ENCODE assay signal across 4 cellular contexts in genomic region chr22:17981497-17981896, GRCh38.
TF ChIP-seq lines count a peak whose summit lies in the region.

No MANE protein-coding gene starts in this region.

TF ChIP-seq in SK-N-SH, 30 proteins besides CTCF, POLR2A, EP300 and RAD21:
- TF ChIP-seq GABPA (IDR thresholded peaks at IDR 0.05; ENCODE audit: low read depth) (no peak), POLR2AphosphoS5 (IDR thresholded peaks at IDR 0.05; ENCODE audit: low read depth, low read length) (no peak), GATA2 (CRISPR knock-in tag; IDR thresholded peaks at IDR 0.05) (no peak), ELF1 (IDR thresholded peaks at IDR 0.05) (no peak), MXI1 (IDR thresholded peaks at IDR 0.05; ENCODE audit: low read depth, low read length) (no peak), EZH2phosphoT487 (IDR thresholded peaks at IDR 0.05; ENCODE audit: borderline replicate concordance, low read depth) (no peak), YY1 (IDR thresholded peaks at IDR 0.05; ENCODE audit: low read depth) (no peak)

TF ChIP-seq in SK-N-SH treated with all-trans-retinoic acid at 6 μM for 48 hours, 23 proteins besides CTCF, POLR2A, EP300 and RAD21:
- TF ChIP-seq TCF4 (CRISPR knock-in tag; IDR thresholded peaks at IDR 0.05; ENCODE audit: borderline replicate concordance): no peak
- no peak for TF ChIP-seq RARB (CRISPR knock-in tag; IDR thresholded peaks at IDR 0.05)
- TF ChIP-seq ZNF70 (CRISPR knock-in tag; IDR thresholded peaks at IDR 0.05): no peak
- no peak for TF ChIP-seq ZNF8 (CRISPR knock-in tag; IDR thresholded peaks at IDR 0.05)
- no peak for TF ChIP-seq ESRRG (CRISPR knock-in tag; IDR thresholded peaks at IDR 0.05)
- no peak for TF ChIP-seq BACH2 (CRISPR knock-in tag; IDR thresholded peaks at IDR 0.05; ENCODE audit: borderline replicate concordance)
- no peak for TF ChIP-seq SNAI2 (CRISPR knock-in tag; IDR thresholded peaks at IDR 0.05)
- TF ChIP-seq CSRNP3 (CRISPR knock-in tag; IDR thresholded peaks at IDR 0.05): no peak

TF ChIP-seq in IMR-90, 13 proteins besides CTCF, POLR2A, EP300 and RAD21:
- no peak for TF ChIP-seq RCOR1 (IDR thresholded peaks at IDR 0.05; ENCODE audit: insufficient replicate concordance, low read length)
- no peak for TF ChIP-seq ELK1 (IDR thresholded peaks at IDR 0.05; ENCODE audit: borderline replicate concordance, low read depth, low read length)
- no peak for TF ChIP-seq BHLHE40 (IDR thresholded peaks at IDR 0.05; ENCODE audit: low read depth, low read length)
- TF ChIP-seq MXI1 (IDR thresholded peaks at IDR 0.05; ENCODE audit: borderline replicate concordance, low read depth, low read length): no peak
- TF ChIP-seq CEBPB (IDR thresholded peaks at IDR 0.05; ENCODE audit: low read depth, low read length): no peak

TF ChIP-seq in WTC11, 78 proteins besides CTCF, POLR2A, EP300 and RAD21:
- TF ChIP-seq ATF2 (CRISPR knock-in tag; IDR thresholded peaks at IDR 0.05; ENCODE audit: borderline replicate concordance, low read depth) (no peak), ZNF263 (CRISPR knock-in tag; IDR thresholded peaks at IDR 0.05; ENCODE audit: low read depth) (no peak), ATF6 (CRISPR knock-in tag; IDR thresholded peaks at IDR 0.05) (no peak), NR2C2 (CRISPR knock-in tag; IDR thresholded peaks at IDR 0.05) (no peak), NFATC4 (CRISPR knock-in tag; IDR thresholded peaks at IDR 0.05) (no peak), ZNF121 (CRISPR knock-in tag; IDR thresholded peaks at IDR 0.05) (no peak), ATF3 (CRISPR knock-in tag; conservative IDR thresholded peaks at IDR 0.05) (no peak), GTF2I (CRISPR knock-in tag; conservative IDR thresholded peaks at IDR 0.05) (no peak), ZBTB43 (CRISPR knock-in tag; IDR thresholded peaks at IDR 0.05) (no peak), CREB1 (CRISPR knock-in tag; IDR thresholded peaks at IDR 0.05) (no peak), KAT7 (CRISPR knock-in tag; IDR thresholded peaks at IDR 0.05; ENCODE audit: borderline replicate concordance) (no peak), ZNF232 (CRISPR knock-in tag; IDR thresholded peaks at IDR 0.05) (no peak), GRHL2 (CRISPR knock-in tag; IDR thresholded peaks at IDR 0.05; ENCODE audit: insufficient replicate concordance, severe bottlenecking) (no peak), ZBTB21 (CRISPR knock-in tag; IDR thresholded peaks at IDR 0.05; ENCODE audit: borderline replicate concordance) (no peak), OVOL2 (CRISPR knock-in tag; IDR thresholded peaks at IDR 0.05; ENCODE audit: borderline replicate concordance) (no peak), TCF7 (CRISPR knock-in tag; IDR thresholded peaks at IDR 0.05; ENCODE audit: low read depth) (no peak), IRF2 (CRISPR knock-in tag; IDR thresholded peaks at IDR 0.05; ENCODE audit: borderline replicate concordance, low read depth) (no peak)
